10 cellular contexts compared by ENCODE assay signal in genomic region chr4:105666693-105667092, GRCh38. TPM values are rescaled to one million over a fixed set of nuclear protein-coding genes. Genes with fewer than 3 reads are reported as not detected.
A peak's percentile ranks its signal among the peaks of the same experiment; 100 is the strongest.
DNase-seq lines count a peak whose midpoint lies in the region; ATAC-seq and TF ChIP-seq lines count a peak whose summit lies in the region.
"Had no signal": no experiment of that assay in that cellular context is flagged by ENCODE, and none has a peak within 500 bp of the region (broad histone marks: within the 10 kb centered on the region; RNA-seq: fewer than 3 reads in every experiment).

No MANE protein-coding gene starts in this region.

- H3K27ac ChIP-seq in cardiac muscle cell (no peak overlapping the region), right atrium auricular region (no peak overlapping the region)
- H3K27ac ChIP-seq: neutrophil had no signal

- H3K27me3 ChIP-seq in cardiac muscle cell: peaks cover 3% of the 10 kb centered on the region
- no peaks in the 10 kb centered on the region for H3K27me3 ChIP-seq in right atrium auricular region
- H3K27me3 ChIP-seq: neutrophil had no signal

- no peak for ATAC-seq in GM18520 (IDR thresholded peaks at IDR 0.05; ENCODE audit: unreplicated experiment)
- ATAC-seq in HG03280 (IDR thresholded peaks at IDR 0.05; ENCODE audit: unreplicated experiment): no peak

- H3K9me3 ChIP-seq in cardiac muscle cell (ENCODE audit: low read depth) (no peaks in the 10 kb centered on the region), right atrium auricular region (no peaks in the 10 kb centered on the region)
- H3K9me3 ChIP-seq: neutrophil had no signal

- TF ChIP-seq CTCF in cardiac muscle cell (IDR thresholded peaks at IDR 0.05; ENCODE audit: low read depth, low read length) (peak; percentile 44), right atrium auricular region (IDR thresholded peaks at IDR 0.05) (peak in 1 of 2 donors; percentile 46), fibroblast of the aortic adventitia (IDR thresholded peaks at IDR 0.05; ENCODE audit: insufficient read depth, low read length) (no peak)

- DNase-seq in cardiac muscle cell (ENCODE audit: low read depth in 1 of 2, low spot score in 1 of 2): peak; percentile 30 to 71
- no peak for DNase-seq in right atrium auricular region (ENCODE audit: low spot score)
- DNase-seq in NCI-H748 treated with DMSO at 0.1 percent for 48 hours (lab: John Stamatoyannopoulos, UW): peak; percentile 11
- peak; percentile 10 for DNase-seq in fibroblast of the aortic adventitia (ENCODE audit: low read depth)
- DNase-seq in GDM1 (lab: John Stamatoyannopoulos, UW): no peak
- DNase-seq in NCI-H1417 treated with DMSO at 0.1 percent for 48 hours (lab: John Stamatoyannopoulos, UW): no peak
- DNase-seq: activated B cell treated with CpG ODN at 0.5 μM for 24 hours had no signal

- H3K4me3 ChIP-seq in cardiac muscle cell (no peak overlapping the region), right atrium auricular region (no peak overlapping the region), fibroblast of the aortic adventitia (ENCODE audit: low read depth, low read length) (no peak overlapping the region)

- H3K4me1 ChIP-seq in cardiac muscle cell (ENCODE audit: low read depth) (no peaks in the 10 kb centered on the region), right atrium auricular region (no peaks in the 10 kb centered on the region)

- H3K36me3 ChIP-seq in cardiac muscle cell: no peaks in the 10 kb centered on the region
- no peaks in the 10 kb centered on the region for H3K36me3 ChIP-seq in right atrium auricular region
- H3K36me3 ChIP-seq: neutrophil had no signal

RNA-seq across cellular contexts. Expression of gene INTS12, which starts 41.8 kb away (rescaled TPM):
- 17.6 and 21.8 TPM in 2 replicates for total RNA-seq in cardiac muscle cell
- polyA plus RNA-seq in cardiac muscle cell: 32.2 and 34.8 TPM in 2 replicates
- 10 to 100 TPM; 22.6 to 22.7 TPM for total RNA-seq in right atrium auricular region
- total RNA-seq in fibroblast of the aortic adventitia (ENCODE audit: low replicate concordance): 22.9 and 30.3 TPM in 2 replicates

RNA-seq across cellular contexts. Expression of gene GSTCD, which starts 41.9 kb away (rescaled TPM):
- total RNA-seq in cardiac muscle cell (12.3 and 22.3 TPM in 2 replicates), right atrium auricular region (1 to 10 TPM; 3.4 to 4.4 TPM), fibroblast of the aortic adventitia (ENCODE audit: low replicate concordance) (8.6 and 21.0 TPM in 2 replicates)
- 5.6 and 6.9 TPM in 2 replicates for polyA plus RNA-seq in cardiac muscle cell

Comparison
In these comparisons a context has a peak if more than half of its experiments do, and no peak if none do; other contexts are left out.
1. DNase-seq: peak in cardiac muscle cell (2 of 2), NCI-H748 treated with DMSO at 0.1 percent for 48 hours (single experiment) and fibroblast of the aortic adventitia (single experiment); none in right atrium auricular region (single experiment), GDM1 (single experiment) and NCI-H1417 treated with DMSO at 0.1 percent for 48 hours (single experiment).